Comparison of ENCODE assay signal across 31 cellular contexts in the genomic region with DNA sequence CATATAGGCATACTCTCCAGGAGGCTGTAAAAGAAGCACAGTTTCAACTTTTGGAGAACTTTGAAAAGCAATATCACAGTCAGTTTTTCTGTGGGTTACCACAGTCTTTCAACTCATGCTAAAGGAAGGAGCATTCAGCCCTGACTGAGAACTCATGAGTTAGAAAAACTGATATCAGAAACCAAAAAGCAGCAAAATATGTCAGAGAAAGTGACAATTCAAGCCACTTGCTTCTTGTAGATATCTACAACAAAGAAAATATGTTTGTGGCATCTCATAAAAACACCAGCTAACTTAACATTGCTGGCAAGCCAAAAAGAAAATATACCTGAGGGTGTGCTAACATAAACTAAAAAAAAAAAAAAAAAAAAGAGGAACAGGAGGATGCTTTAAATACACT. TPM values are rescaled to one million over a fixed set of nuclear protein-coding genes. Genes with fewer than 3 reads are reported as not detected.
"Had no signal": no experiment of that assay in that cellular context is flagged by ENCODE, and none has a peak within 500 bp of the region (broad histone marks: within the 10 kb centered on the region; RNA-seq: fewer than 3 reads in every experiment).

No MANE protein-coding gene starts in this region.

- H3K9me2 ChIP-seq: SK-N-SH had no signal

- H3K4me2 ChIP-seq: KMS-11, PC-9, SK-N-SH had no signal

- H3K27ac ChIP-seq: KMS-11, PC-9, SJSA1 had no signal

- H2AFZ ChIP-seq: PC-9 had no signal

- H3K9ac ChIP-seq: KMS-11, SK-N-SH had no signal

- H3K27me3 ChIP-seq: SJSA1 had no signal

- H3K36me3 ChIP-seq: SJSA1 had no signal

- DNase-seq: Karpas-422, MM.1S, MV-4-11, NCI-H1092, NCI-H1105, NCI-H1417 treated with DMSO at 0.1 percent for 48 hours, NCI-H1436 treated with DMSO at 0.1 percent for 48 hours, NCI-H1694 treated with DMSO at 0.1 percent for 48 hours, NCI-H187 treated with DMSO at 0.1 percent for 48 hours, NCI-H2029, NCI-H2081 treated with DMSO at 0.1 percent for 48 hours, NCI-H2107, NCI-H2171, NCI-H226, NCI-H446 treated with DMSO at 0.1 percent for 48 hours, NCI-H510A, NCI-H524, NCI-H526, NCI-H748 treated with DMSO at 0.1 percent for 48 hours, NCI-H82, PC-9, Right ventricle myocardium superior, SHP77 treated with DMSO at 0.1 percent for 48 hours, SK-N-SH, SW 1271, T-helper 1 cell had no signal

- ATAC-seq: Panc1 had no signal

- H3K4me1 ChIP-seq: SJSA1 had no signal

- H3K9me3 ChIP-seq: SJSA1, SK-N-SH had no signal

- H3K4me3 ChIP-seq: PC-9, SJSA1 had no signal

RNA-seq across cellular contexts. Expression of gene PTCHD4, which starts 36.1 kb away (rescaled TPM):
- total RNA-seq: OCI-LY7, RPMI7951 had no signal
